ENCODE assay signal across 8 cellular contexts in genomic region chr1:40161888-40162397, GRCh38. TPM values are rescaled to one million over a fixed set of nuclear protein-coding genes. Genes with fewer than 3 reads are reported as not detected.
A peak's percentile ranks its signal among the peaks of the same experiment; 100 is the strongest.
DNase-seq lines count a peak whose midpoint lies in the region; ATAC-seq, FAIRE-seq and TF ChIP-seq lines count a peak whose summit lies in the region.

No MANE protein-coding gene starts in this region.

- peak overlapping the region; percentile 94 for H3K9ac ChIP-seq in HCT116 (ENCODE audit: low read length)
- H3K9ac ChIP-seq in HepG2 (ENCODE audit: insufficient read depth, low read depth, low read length), result peak overlapping the region; percentile 96

- intact Hi-C loops in HCT116 (cut with micrococcal nuclease), result no loop called here
- intact Hi-C loops in HepG2 (cut with micrococcal nuclease; ENCODE audit: unreplicated experiment), result loop anchor here (5.0 kb wide), 1 partner anchor 95 kb away; the partner anchor contains the start of gene ZMPSTE24

- peak; percentile 61; the same call in 1 of the 2 replicates for ATAC-seq in HCT116
- ATAC-seq in HepG2, result no peak; the same call in 2 of the 3 replicates
- ATAC-seq in HG03571 (IDR thresholded peaks at IDR 0.05; ENCODE audit: unreplicated experiment), result no peak

- H4K20me1 ChIP-seq in HCT116 (ENCODE audit: insufficient read depth), result peaks cover 21% of the 10 kb centered on the region; the same call in 1 of the 2 replicates
- peaks cover 47% of the 10 kb centered on the region for H4K20me1 ChIP-seq in HepG2 (ENCODE audit: insufficient read depth, low read length)

- H3K9me2 ChIP-seq in HCT116 (ENCODE audit: insufficient read depth), result no peaks in the 10 kb centered on the region

- peak overlapping the region; percentile 85 for H3K4me3 ChIP-seq in AG04450 (ENCODE audit: low read depth, low read length)
- H3K4me3 ChIP-seq in HCT116 (replicated peaks in 1 of 2; ENCODE audit: low read depth in 1 of 2, low read length in 2 of 2), result peak overlapping the region; percentile 91 to 97
- peak overlapping the region; percentile 79 to 98 (median 83) for H3K4me3 ChIP-seq in HepG2 (replicated peaks in 1 of 3; ENCODE audit: insufficient read depth in 1 of 3, low read depth in 2 of 3, low read length in 3 of 3)

- H3K79me2 ChIP-seq in HCT116 (ENCODE audit: insufficient read depth, low read length) (peaks cover 55% of the 10 kb centered on the region), HepG2 (ENCODE audit: insufficient read depth, low read length) (peaks cover 59% of the 10 kb centered on the region)

- DNase-seq in AG04450 (ENCODE audit: low read depth, low spot score) (no peak), HCT116 (ENCODE audit: low read depth, low spot score) (no peak), HepG2 (ENCODE audit: low spot score) (no peak), D721Med (ENCODE audit: insufficient read length, low spot score) (no peak), UCSD-AML1 (lab: John Stamatoyannopoulos, UW; ENCODE audit: unreplicated experiment) (no peak), NCI-H2171 (lab: John Stamatoyannopoulos, UW) (no peak)

- H3K27me3 ChIP-seq in AG04450 (ENCODE audit: control insufficient read depth, insufficient read depth, low read length), result no peaks in the 10 kb centered on the region
- H3K27me3 ChIP-seq in HCT116 (ENCODE audit: insufficient read depth, low read length), result no peaks in the 10 kb centered on the region
- no peaks in the 10 kb centered on the region; a peak in 1 of 5 replicates for H3K27me3 ChIP-seq in HepG2 (ENCODE audit: control insufficient read depth in 1 of 2, insufficient read depth in 2 of 2, low read length in 2 of 2)

- RAD21 ChIA-PET in HCT116 (lab: Charles Lee; ENCODE audit: low non-redundant PET in 1 of 2, low total read pairs in 2 of 2, uncharacterized antibody in 2 of 2, unreplicated experiment in 2 of 2), result no interaction called here

- H3K9me3 ChIP-seq in AG04450 (ENCODE audit: control insufficient read depth, insufficient read depth, low read length) (no peaks in the 10 kb centered on the region), HCT116 (ENCODE audit: control insufficient read depth in 1 of 2, insufficient read depth in 1 of 2, low read depth in 1 of 2, low read length in 2 of 2) (no peaks in the 10 kb centered on the region), HepG2 (ENCODE audit: low read length) (no peaks in the 10 kb centered on the region)

- 0% methylated on average over 12 of the region's 16 CpGs for WGBS in HepG2 (ENCODE audit: low lambda C conversion rate)

- H3K4me2 ChIP-seq in HCT116 (ENCODE audit: low read length) (peak overlapping the region; percentile 94), HepG2 (ENCODE audit: low read depth, low read length) (peak overlapping the region; percentile 84)

- POLR2A ChIA-PET in AG04450 (lab: Yijun Ruan, JAX), result interaction anchor here (1.2 kb wide), 1 partner anchor 96 kb away, joined by 4 read pairs; the partner anchor contains the start of gene ZMPSTE24
- POLR2A ChIA-PET in HCT116 (lab: Charles Lee), result no interaction called here
- POLR2A ChIA-PET in HepG2 (lab: Yijun Ruan, JAX), result interaction anchor here (1.0 to 1.8 kb wide), 2 partner anchors 9 to 38 kb away, joined by 4 read pairs; no protein-coding TSS in a partner anchor

- TF ChIP-seq EP300 in HepG2 (IDR thresholded peaks at IDR 0.05; ENCODE audit: low read depth in 2 of 2, low read length in 2 of 2) (no peak), HepG2 (CRISPR knock-in tag; IDR thresholded peaks at IDR 0.05; ENCODE audit: borderline replicate concordance) (no peak)

- H2AFZ ChIP-seq in HCT116 (ENCODE audit: low read depth, low read length, poor library complexity, severe bottlenecking) (no peak overlapping the region), HepG2 (ENCODE audit: low read length) (no peak overlapping the region)

- peak overlapping the region; percentile 92 for H3K27ac ChIP-seq in AG04450 (ENCODE audit: low read depth, low read length)
- peak overlapping the region; percentile 49 for H3K27ac ChIP-seq in HCT116 (ENCODE audit: low read depth, low read length)
- H3K27ac ChIP-seq in angular gyrus (ENCODE audit: low read depth, low read length), result peak overlapping the region; percentile 90
- peak overlapping the region; percentile 93 for H3K27ac ChIP-seq in HepG2 (ENCODE audit: extremely low read length, insufficient read depth, low read length)

- TF ChIP-seq RAD21 in HCT116 (IDR thresholded peaks at IDR 0.05; ENCODE audit: low read depth), result no peak
- no peak for TF ChIP-seq RAD21 in HepG2 (CRISPR knock-in tag; IDR thresholded peaks at IDR 0.05)

- TF ChIP-seq POLR2A in HCT116 (IDR thresholded peaks at IDR 0.05; ENCODE audit: borderline replicate concordance, extremely low read depth, insufficient read depth, insufficient read length) (no peak), HepG2 (IDR thresholded peaks at IDR 0.05; ENCODE audit: insufficient read depth in 1 of 2, low read depth in 2 of 2, low read length in 2 of 2) (no peak)

- peaks cover 6 to 13% of the 10 kb centered on the region in 2 experiments for H3K4me1 ChIP-seq in HCT116 (ENCODE audit: control insufficient read depth in 1 of 2, insufficient read depth in 2 of 2, low read length in 2 of 2)
- H3K4me1 ChIP-seq in HepG2 (ENCODE audit: insufficient read depth, low read length), result peaks cover 30% of the 10 kb centered on the region

- no TSS peak for BruUV-seq in HCT116 (replicated peaks; lab: Mats Ljungman, UMichigan)
- no TSS peak for BruUV-seq in HepG2 (replicated peaks; lab: Mats Ljungman, UMichigan)

- H3K36me3 ChIP-seq in HCT116 (ENCODE audit: control insufficient read depth in 1 of 2, insufficient read depth in 2 of 2, low read length in 2 of 2) (no peaks in the 10 kb centered on the region; a peak in 1 of 4 replicates), HepG2 (replicated peaks in 1 of 2; ENCODE audit: control insufficient read depth in 1 of 2, insufficient read depth in 2 of 2, low read length in 2 of 2) (no peaks in the 10 kb centered on the region)

- CTCF ChIA-PET in AG04450 (lab: Charles Lee) (interaction anchor here (0.6 to 5.8 kb wide), 6 partner anchors 10 to 177 kb away, joined by 3 to 31 read pairs (median 10); no protein-coding TSS in a partner anchor), HCT116 (lab: Charles Lee) (interaction anchor here (1.0 kb wide), 1 partner anchor 9 kb away, joined by 3 read pairs; no protein-coding TSS in a partner anchor), HepG2 (lab: Yijun Ruan, JAX; ENCODE audit: low intra/inter-chr PET ratio, low total read pairs) (no interaction called here)

- TF ChIP-seq CTCF in AG04450 (IDR thresholded peaks at IDR 0.05; ENCODE audit: low read depth, low read length) (0 out of 2 replicates have a peak, but pooled peaks have one; percentile 7), HCT116 (IDR thresholded peaks at IDR 0.05 in 2 of 3, conservative IDR thresholded peaks at IDR 0.05 in 1 of 3; ENCODE audit: borderline replicate concordance in 1 of 3, insufficient read depth in 1 of 3, low read depth in 2 of 3, low read length in 2 of 3) (0 out of 6 replicates have a peak, but pooled peaks of 2 of the 3 experiments have one; percentile 8 to 10), HepG2 (CRISPR knock-in tag; IDR thresholded peaks at IDR 0.05) (no peak), D721Med (IDR thresholded peaks at IDR 0.05; ENCODE audit: insufficient read depth, missing control alignments) (no peak)

- FAIRE-seq in HepG2 (lab: Jason Lieb, UNC) (no peak), D721Med (lab: Jason Lieb, UNC) (no peak)

- in situ Hi-C loops in HepG2 (cut with HindIII; ENCODE audit: extremely low pct_ligation_motif_present, low pct_unique_long_range_greater_than_20kb), result no loop called here

TF ChIP-seq in HCT116, 20 proteins besides CTCF, POLR2A, EP300 and RAD21:
- TF ChIP-seq JUND (IDR thresholded peaks at IDR 0.05), result no peak
- no peak for TF ChIP-seq CEBPB (IDR thresholded peaks at IDR 0.05; ENCODE audit: low read depth)
- TF ChIP-seq EZH2phosphoT487 (IDR thresholded peaks at IDR 0.05; ENCODE audit: borderline replicate concordance), result no peak
- no peak for TF ChIP-seq SIN3A (IDR thresholded peaks at IDR 0.05; ENCODE audit: low read depth)

TF ChIP-seq in HepG2, 621 proteins besides CTCF, POLR2A, EP300 and RAD21 (continues in another document):
- 0 out of 2 replicates have a peak, but pooled peaks have one; percentile 4 for TF ChIP-seq ZNF296 (CRISPR knock-in tag; conservative IDR thresholded peaks at IDR 0.05)
- TF ChIP-seq HES4 (CRISPR knock-in tag; IDR thresholded peaks at IDR 0.05; ENCODE audit: borderline replicate concordance), result no peak
- TF ChIP-seq TFAP4 (IDR thresholded peaks at IDR 0.05; ENCODE audit: borderline replicate concordance, low read depth), result no peak

RNA-seq across cellular contexts. Expression of gene RLF, which starts 0.8 kb away (rescaled TPM):
- polyA plus RNA-seq in AG04450 (2011; rRNA removed), result 7.4 and 11.0 TPM in 2 replicates
- 8.8 and 19.5 TPM in 2 replicates for polyA minus RNA-seq in AG04450 (2011; rRNA and poly(A)+ RNA removed)
- total RNA-seq in HCT116 (2021; ENCODE audit: unreplicated experiment), result 20.5 TPM
- 7.1 and 10.0 TPM in 2 replicates for polyA plus RNA-seq in HCT116 (2012)
- total RNA-seq in HepG2 (2016; rRNA removed; fragmentation: Illumina TruSeq; extraction: Trizol), result 15.7 and 27.2 TPM in 2 replicates
- total RNA-seq in HepG2 (2016; cell fraction: cytosol; rRNA removed; fragmentation: Illumina TruSeq; extraction: Trizol; ENCODE audit: low read depth), result 4.8 and 5.3 TPM in 2 replicates
- 15.7 and 25.8 TPM in 2 replicates for total RNA-seq in HepG2 (2016; cell fraction: insoluble cytoplasmic fraction; rRNA removed; fragmentation: Illumina TruSeq; extraction: Trizol)
- 5.3 and 6.4 TPM in 2 replicates for total RNA-seq in HepG2 (2016; cell fraction: membrane; rRNA removed; fragmentation: Illumina TruSeq; extraction: Trizol)
- total RNA-seq in HepG2 (2016; cell fraction: nucleus; rRNA removed; fragmentation: Illumina TruSeq; extraction: Trizol), result 18.0 and 19.4 TPM in 2 replicates
- 7.0 and 9.0 TPM in 2 replicates for polyA plus RNA-seq in HepG2 (2011; rRNA removed)
- 3.0 and 5.4 TPM in 2 replicates for polyA plus RNA-seq in HepG2 (2011; cell fraction: cytosol; rRNA removed)
- 6.5 and 6.6 TPM in 2 replicates for polyA plus RNA-seq in HepG2 (2011; cell fraction: nucleus; rRNA removed)
- polyA plus RNA-seq in HepG2 (2012), result 10.2 and 11.1 TPM in 2 replicates
- polyA plus RNA-seq in HepG2 (2016; cell fraction: cytosol; fragmentation: Illumina TruSeq; extraction: Trizol; ENCODE audit: low read depth), result 0.23 TPM in 2 replicates
- 9.7 and 9.9 TPM in 2 replicates for polyA plus RNA-seq in HepG2 (2016; cell fraction: insoluble cytoplasmic fraction; fragmentation: Illumina TruSeq; extraction: Trizol; ENCODE audit: low read depth)
- 0.85 and 0.98 TPM in 2 replicates for polyA plus RNA-seq in HepG2 (2016; cell fraction: membrane; fragmentation: Illumina TruSeq; extraction: Trizol; ENCODE audit: low read depth)
- 14.6 TPM in 2 replicates for polyA plus RNA-seq in HepG2 (2016; cell fraction: nucleus; fragmentation: Illumina TruSeq; extraction: Trizol; ENCODE audit: insufficient read depth, low read depth)
- 5.4 and 7.5 TPM in 2 replicates for polyA minus RNA-seq in HepG2 (2011; rRNA and poly(A)+ RNA removed; ENCODE audit: low replicate concordance)
- 16.5 and 19.7 TPM in 2 replicates for polyA minus RNA-seq in HepG2 (2011; cell fraction: cytosol; rRNA and poly(A)+ RNA removed)
- 32.4 and 33.8 TPM in 2 replicates for polyA minus RNA-seq in HepG2 (2011; cell fraction: nucleus; rRNA and poly(A)+ RNA removed)

Comparison
In these comparisons a context has a peak if more than half of its experiments do, and no peak if none do; other contexts are left out.
1. CTCF ChIP-seq: peak in AG04450 (single experiment) and HCT116 (2 of 3); none in HepG2 (single experiment) and D721Med (single experiment).
2. Peak in every context shown above with its lines, with median percentiles within 50 percentile points of each other: H3K27ac ChIP-seq and H3K4me3 ChIP-seq.